In genomic region chr3:56075089-56075488, GRCh38 we compare ENCODE assay signal across 24 cellular contexts.
"Had no signal": no experiment of that assay in that cellular context is flagged by ENCODE, and none has a peak within 500 bp of the region (broad histone marks: within the 10 kb centered on the region; RNA-seq: fewer than 3 reads in every experiment).

No MANE protein-coding gene starts in this region.

- ATAC-seq: activated CD4-positive, alpha-beta T cell treated with anti-CD3 and anti-CD28 coated beads for 36 hours; activated CD4-positive, CD25-positive, alpha-beta regulatory T cell treated with anti-CD3 and anti-CD28 coated beads, Interleukin-2, amount 50 U/mL, for 24 hours; activated CD8-positive, alpha-beta T cell treated with anti-CD3 and anti-CD28 coated beads, Interleukin-2, amount 10 ng/mL, durations not matched to agents 7 days and 5 days; K562; PC-3; WTC11 had no signal

- DNase-seq: activated CD4-positive, alpha-beta T cell treated with anti-CD3 and anti-CD28 coated beads for 36 hours; activated CD4-positive, alpha-beta T cell treated with anti-CD3 and anti-CD28 coated beads, Interleukin-2, amount 10 ng/mL, durations not matched to agents 7 days and 5 days; activated CD4-positive, alpha-beta T cell treated with anti-CD3 and anti-CD28 coated beads, Interleukin-2, amount 50 U/mL, for 48 hours; activated CD8-positive, alpha-beta T cell treated with anti-CD3 and anti-CD28 coated beads, Interleukin-2, amount 10 ng/mL, durations not matched to agents 7 days and 5 days; activated gamma-delta T cell; activated naive CD4-positive, alpha-beta T cell treated with Interleukin-2 at 50 U/mL for 16 hours; activated naive CD8-positive, alpha-beta T cell treated with anti-CD3 and anti-CD28 coated beads, Interleukin-2, amount 10 ng/mL, durations not matched to agents 7 days and 5 days; activated T-cell treated with anti-CD3 and anti-CD28 coated beads, Interleukin-2, amount 50 U/mL, for 24 hours; central memory CD4-positive, alpha-beta T cell; NCI-H1048; NCI-H1105 treated with DMSO at 0.1 percent for 48 hours; NCI-H1436; NCI-H1694 treated with DMSO at 0.1 percent for 48 hours; NCI-H2029; NCI-H345; PC-3; Peyer's patch; RPMI8226 had no signal

- H3K36me3 ChIP-seq: ascending aorta, Peyer's patch had no signal

- H3K27me3 ChIP-seq: ascending aorta, Peyer's patch had no signal

- FAIRE-seq: K562, TTC549 had no signal

- H3K9me3 ChIP-seq: ascending aorta, Peyer's patch had no signal

- H3K4me3 ChIP-seq: ascending aorta, K562, Peyer's patch, SK-N-MC had no signal

- H3K4me1 ChIP-seq: ascending aorta, Peyer's patch had no signal

- H3K27ac ChIP-seq: ascending aorta, Peyer's patch, SK-N-MC had no signal
